Comparison of ENCODE assay signal across 18 cellular contexts in genomic region chr10:103720964-103721335, GRCh38.
DNase-seq lines count a peak whose midpoint lies in the region; ATAC-seq and TF ChIP-seq lines count a peak whose summit lies in the region.
"Had no signal": no experiment of that assay in that cellular context is flagged by ENCODE, and none has a peak within 500 bp of the region (broad histone marks: within the 10 kb centered on the region; RNA-seq: fewer than 3 reads in every experiment).

No MANE protein-coding gene starts in this region.

- H3K27ac Mint-ChIP-seq in mesothelial cell of epicardium, result peak overlapping the region; percentile 82
- no peak overlapping the region for H3K27ac Mint-ChIP-seq in endothelial cell (ENCODE audit: unreplicated experiment)
- no peak overlapping the region for H3K27ac Mint-ChIP-seq in activated naive CD4-positive, alpha-beta T cell treated with anti-CD3 and anti-CD28 coated beads, Interleukin-2, amount 50 U/mL, for 72 hours
- H3K27ac Mint-ChIP-seq: CD8-positive, alpha-beta T cell had no signal

- peaks cover 0 to 21% (median 0%) of the 10 kb centered on the region in 3 donors for H3K36me3 ChIP-seq in tibial nerve

- TF ChIP-seq POLR2A in tibial nerve (IDR thresholded peaks at IDR 0.05), result no peak

- no peaks in the 10 kb centered on the region for H3K9me3 Mint-ChIP-seq in mesothelial cell of epicardium
- no peaks in the 10 kb centered on the region for H3K9me3 Mint-ChIP-seq in endothelial cell (ENCODE audit: unreplicated experiment)
- H3K9me3 Mint-ChIP-seq in activated naive CD4-positive, alpha-beta T cell treated with anti-CD3 and anti-CD28 coated beads, Interleukin-2, amount 50 U/mL, for 72 hours, result no peaks in the 10 kb centered on the region
- H3K9me3 Mint-ChIP-seq: CD8-positive, alpha-beta T cell had no signal

- no peaks in the 10 kb centered on the region for H3K9me3 ChIP-seq in tibial nerve

- H3K4me1 Mint-ChIP-seq in mesothelial cell of epicardium (peaks cover 30% of the 10 kb centered on the region), endothelial cell (ENCODE audit: unreplicated experiment) (peaks cover 16% of the 10 kb centered on the region)

- peak overlapping the region; percentile 12 to 84 (median 56) for H3K27ac ChIP-seq in tibial nerve
- H3K27ac ChIP-seq: HL-60, PC-9 had no signal

- H3K27me3 Mint-ChIP-seq in mesothelial cell of epicardium (ENCODE audit: low read depth) (no peaks in the 10 kb centered on the region), endothelial cell (ENCODE audit: unreplicated experiment) (peaks cover 5% of the 10 kb centered on the region)

- H3K4me3 ChIP-seq in tibial nerve, result no peak overlapping the region
- H3K4me3 ChIP-seq: PC-9 had no signal

- ATAC-seq in Right ventricle myocardium superior (ENCODE audit: poor library complexity) (no peak), HG03280 (IDR thresholded peaks at IDR 0.05; ENCODE audit: unreplicated experiment) (no peak)
- no peak for ATAC-seq in activated naive CD4-positive, alpha-beta T cell treated with anti-CD3 and anti-CD28 coated beads, Interleukin-2, amount 50 U/mL, for 72 hours
- ATAC-seq: CD8-positive, alpha-beta T cell had no signal

- TF ChIP-seq CTCF in mesothelial cell of epicardium (IDR thresholded peaks at IDR 0.05; ENCODE audit: unreplicated experiment), result no peak
- no peak for TF ChIP-seq CTCF in tibial nerve (IDR thresholded peaks at IDR 0.05)
- TF ChIP-seq CTCF in endothelial cell (IDR thresholded peaks at IDR 0.05; ENCODE audit: unreplicated experiment), result no peak

- no peak for TF ChIP-seq EP300 in tibial nerve (IDR thresholded peaks at IDR 0.05)

- 75 to 87% methylated on average over 6 of the region's 6 CpGs for WGBS in tibial nerve, 2 donors

- peaks cover 0 to 69% (median 26%) of the 10 kb centered on the region in 4 donors for H3K4me1 ChIP-seq in tibial nerve

- H3K4me3 Mint-ChIP-seq in mesothelial cell of epicardium, result no peak overlapping the region
- no peak overlapping the region for H3K4me3 Mint-ChIP-seq in endothelial cell (ENCODE audit: unreplicated experiment)
- H3K4me3 Mint-ChIP-seq: CD8-positive, alpha-beta T cell had no signal

- H3K27me3 ChIP-seq in tibial nerve, result no peaks in the 10 kb centered on the region

- DNase-seq in Right ventricle myocardium superior (peak; percentile 8), cardiac septum (ENCODE audit: low spot score) (no peak), cerebellar cortex (ENCODE audit: low spot score) (peak; percentile 39), mesothelial cell of epicardium (ENCODE audit: low spot score in 2 of 2, unreplicated experiment in 2 of 2) (no peak), tibial nerve (ENCODE audit: low spot score in 2 of 2) (no peak), endothelial cell (ENCODE audit: low spot score) (no peak)
- no peak for DNase-seq in activated naive CD4-positive, alpha-beta T cell treated with anti-CD3 and anti-CD28 coated beads, Interleukin-2, amount 50 U/mL, for 72 hours (ENCODE audit: low spot score in 2 of 2)
- DNase-seq: 8988T; CD8-positive, alpha-beta T cell; HCEC 1CT; NCI-H1105 treated with DMSO at 0.1 percent for 48 hours; NCI-H187 treated with DMSO at 0.1 percent for 48 hours; NCI-H2171; NCI-H446; NCI-H774; PC-9 had no signal

- peaks cover 7% of the 10 kb centered on the region for H3K36me3 Mint-ChIP-seq in mesothelial cell of epicardium
- H3K36me3 Mint-ChIP-seq in endothelial cell (ENCODE audit: low read depth, unreplicated experiment), result peaks cover 24% of the 10 kb centered on the region
- no peaks in the 10 kb centered on the region for H3K36me3 Mint-ChIP-seq in activated naive CD4-positive, alpha-beta T cell treated with anti-CD3 and anti-CD28 coated beads, Interleukin-2, amount 50 U/mL, for 72 hours
- H3K36me3 Mint-ChIP-seq: CD8-positive, alpha-beta T cell had no signal

- intact Hi-C loops in Right ventricle myocardium superior (cut with DNase I) (no loop called here), cardiac septum (cut with DNase I) (no loop called here)

Comparison
In these comparisons a context has a peak if more than half of its experiments do, and no peak if none do; other contexts are left out.
1. DNase-seq: peak in Right ventricle myocardium superior (single experiment) and cerebellar cortex (single experiment); none in cardiac septum (single experiment), mesothelial cell of epicardium (0 of 2), tibial nerve (0 of 2), endothelial cell (single experiment) and activated naive CD4-positive, alpha-beta T cell treated with anti-CD3 and anti-CD28 coated beads, Interleukin-2, amount 50 U/mL, for 72 hours (0 of 2).